Comparison of ENCODE assay signal across 10 cellular contexts in genomic region chr6:88177961-88178464, GRCh38. TPM values are rescaled to one million over a fixed set of nuclear protein-coding genes. Genes with fewer than 3 reads are reported as not detected.
DNase-seq lines count a peak whose midpoint lies in the region; ATAC-seq and TF ChIP-seq lines count a peak whose summit lies in the region.
"Had no signal": no experiment of that assay in that cellular context is flagged by ENCODE, and none has a peak within 500 bp of the region (broad histone marks: within the 10 kb centered on the region; RNA-seq: fewer than 3 reads in every experiment).

No MANE protein-coding gene starts in this region.

- H3K79me2 ChIP-seq in OCI-LY1 (ENCODE audit: insufficient read depth, low read length) = 0 out of 2 replicates have a peak, but pooled peaks cover 2% of the 10 kb centered on the region

- no peak overlapping the region for H2AFZ ChIP-seq in OCI-LY1 (ENCODE audit: low read length)
- H2AFZ ChIP-seq in neuron (ENCODE audit: low read depth, low read length) = peak overlapping the region; percentile 36

- H3K27me3 ChIP-seq in OCI-LY1 (ENCODE audit: insufficient read depth, low read length) (no peaks in the 10 kb centered on the region), neuron (ENCODE audit: insufficient read depth, low read length) (no peaks in the 10 kb centered on the region)
- H3K27me3 ChIP-seq in CD4-positive, alpha-beta T cell (ENCODE audit: control insufficient read depth, insufficient read depth, low read length) = peaks cover 19% of the 10 kb centered on the region
- H3K27me3 ChIP-seq in CD4-positive, alpha-beta memory T cell (ENCODE audit: insufficient read depth, low read length) = no peaks in the 10 kb centered on the region

- H3K4me3 Mint-ChIP-seq in CD4-positive, alpha-beta T cell = no peak overlapping the region
- no peak overlapping the region for H3K4me3 Mint-ChIP-seq in CD4-positive, alpha-beta memory T cell
- H3K4me3 Mint-ChIP-seq: activated naive CD8-positive, alpha-beta T cell had no signal

- no peaks in the 10 kb centered on the region for H4K20me1 ChIP-seq in OCI-LY1 (ENCODE audit: insufficient read depth, low read length)

- no peak overlapping the region for H3K27ac Mint-ChIP-seq in CD4-positive, alpha-beta T cell
- H3K27ac Mint-ChIP-seq in CD4-positive, alpha-beta memory T cell = no peak overlapping the region
- H3K27ac Mint-ChIP-seq: activated naive CD8-positive, alpha-beta T cell had no signal

- no peaks in the 10 kb centered on the region for H3K36me3 Mint-ChIP-seq in CD4-positive, alpha-beta T cell (ENCODE audit: low read depth)
- no peaks in the 10 kb centered on the region for H3K36me3 Mint-ChIP-seq in CD4-positive, alpha-beta memory T cell
- H3K36me3 Mint-ChIP-seq: activated naive CD8-positive, alpha-beta T cell had no signal

- H3K4me1 ChIP-seq in OCI-LY1 (ENCODE audit: insufficient read depth, low read length, severe bottlenecking) = peaks cover 64% of the 10 kb centered on the region
- H3K4me1 ChIP-seq in neuron (ENCODE audit: insufficient read depth, low read length) = peaks cover 11% of the 10 kb centered on the region
- H3K4me1 ChIP-seq in CD4-positive, alpha-beta memory T cell (ENCODE audit: insufficient read depth, low read length) = no peaks in the 10 kb centered on the region

- peaks cover 75% of the 10 kb centered on the region for H3K27me3 Mint-ChIP-seq in CD4-positive, alpha-beta T cell
- H3K27me3 Mint-ChIP-seq in CD4-positive, alpha-beta memory T cell = peaks cover 22 to 29% of the 10 kb centered on the region in 2 donors

- no peaks in the 10 kb centered on the region for H3K4me1 Mint-ChIP-seq in CD4-positive, alpha-beta T cell (ENCODE audit: low read depth)
- no peaks in the 10 kb centered on the region for H3K4me1 Mint-ChIP-seq in CD4-positive, alpha-beta memory T cell

- intact Hi-C loops in CD4-positive, alpha-beta T cell (cut with DNase I, micrococcal nuclease) = no loop called here
- intact Hi-C loops in CD4-positive, alpha-beta memory T cell (cut with micrococcal nuclease) = no loop called here

- POLR2A ChIA-PET in CD4-positive, alpha-beta T cell (lab: Charles Lee) = no interaction called here
- POLR2A ChIA-PET in CD4-positive, alpha-beta memory T cell (lab: Charles Lee; ENCODE audit: partially characterized antibody) = no interaction called here

- CTCF ChIA-PET in CD4-positive, alpha-beta T cell (lab: Charles Lee) = no interaction called here
- CTCF ChIA-PET in CD4-positive, alpha-beta memory T cell (lab: Charles Lee; ENCODE audit: partially characterized antibody) = no interaction called here

- H3F3A ChIP-seq in OCI-LY1 (ENCODE audit: insufficient read depth, low read length) = no peaks in the 10 kb centered on the region

- no peak for TF ChIP-seq CTCF in OCI-LY1 (IDR thresholded peaks at IDR 0.05; ENCODE audit: low read length)
- no peak for TF ChIP-seq CTCF in CD4-positive, alpha-beta T cell (IDR thresholded peaks at IDR 0.05)

- H3K27ac ChIP-seq in OCI-LY1 (ENCODE audit: low read depth, low read length, poor library complexity, severe bottlenecking) = peak overlapping the region; percentile 93
- H3K27ac ChIP-seq in CD4-positive, alpha-beta T cell (ENCODE audit: low read depth, low read length) = no peak overlapping the region
- H3K27ac ChIP-seq in CD4-positive, alpha-beta memory T cell (ENCODE audit: low read depth, low read length) = no peak overlapping the region

- H3K36me3 ChIP-seq in OCI-LY1 (ENCODE audit: insufficient read depth, low read length) (peaks cover 5% of the 10 kb centered on the region; the same call in 1 of the 2 replicates), neuron (ENCODE audit: insufficient read depth, low read length) (no peaks in the 10 kb centered on the region)
- H3K36me3 ChIP-seq in CD4-positive, alpha-beta memory T cell (ENCODE audit: insufficient read depth, low read length) = no peaks in the 10 kb centered on the region

- DNase-seq in COLO668 (lab: John Stamatoyannopoulos, UW; ENCODE audit: unreplicated experiment) (no peak), NCI-H1092 (lab: John Stamatoyannopoulos, UW) (no peak)
- DNase-seq in CD4-positive, alpha-beta T cell = no peak
- no peak for DNase-seq in CD4-positive, alpha-beta memory T cell
- DNase-seq: left ventricle myocardium superior had no signal

- H3K4me3 ChIP-seq in OCI-LY1 (ENCODE audit: low read depth, low read length, poor library complexity, severe bottlenecking) = peak overlapping the region; percentile 70
- H3K4me3 ChIP-seq in neuron (ENCODE audit: low read length) = no peak overlapping the region
- no peak overlapping the region for H3K4me3 ChIP-seq in CD4-positive, alpha-beta memory T cell (ENCODE audit: low read length in 2 of 2)

- H3K9me3 ChIP-seq in OCI-LY1 (ENCODE audit: low read length) (0 out of 2 replicates have a peak, but pooled peaks cover 2% of the 10 kb centered on the region), neuron (ENCODE audit: low read length) (no peaks in the 10 kb centered on the region)
- H3K9me3 ChIP-seq in CD4-positive, alpha-beta T cell (ENCODE audit: control insufficient read depth, low read length) = no peaks in the 10 kb centered on the region
- no peaks in the 10 kb centered on the region for H3K9me3 ChIP-seq in CD4-positive, alpha-beta memory T cell (ENCODE audit: control insufficient read depth in 1 of 2, low read length in 2 of 2)

- peak overlapping the region; percentile 80 for H3K9ac ChIP-seq in OCI-LY1 (ENCODE audit: low read length)

- no peaks in the 10 kb centered on the region for H3K9me2 ChIP-seq in OCI-LY1 (ENCODE audit: low read depth, low read length)

- peak overlapping the region; percentile 76 for H3K4me2 ChIP-seq in OCI-LY1 (ENCODE audit: low read length)

- ATAC-seq in GM19035 (IDR thresholded peaks at IDR 0.05; ENCODE audit: unreplicated experiment) (peak; percentile 74), HG02943 (IDR thresholded peaks at IDR 0.05; ENCODE audit: low read depth, unreplicated experiment) (peak; percentile 47)
- ATAC-seq in CD4-positive, alpha-beta T cell (ENCODE audit: poor library complexity) = no peak
- ATAC-seq: left ventricle myocardium superior had no signal

- H3K9me3 Mint-ChIP-seq in CD4-positive, alpha-beta T cell = peaks cover 4% of the 10 kb centered on the region
- H3K9me3 Mint-ChIP-seq in CD4-positive, alpha-beta memory T cell = peaks cover 0 to 7% (median 2%) of the 10 kb centered on the region in 8 donors

RNA-seq across cellular contexts. Expression of gene CNR1, which starts 11.9 kb away (rescaled TPM):
- total RNA-seq in CD4-positive, alpha-beta T cell = not detected
- total RNA-seq in CD4-positive, alpha-beta memory T cell = not detected
- not detected for polyA plus RNA-seq in CD4-positive, alpha-beta memory T cell
